In genomic region chr7:25567430-25567829, GRCh38 we compare ENCODE assay signal across 14 cellular contexts.
DNase-seq lines count a peak whose midpoint lies in the region; ATAC-seq, FAIRE-seq and TF ChIP-seq lines count a peak whose summit lies in the region.
"Had no signal": no experiment of that assay in that cellular context is flagged by ENCODE, and none has a peak within 500 bp of the region (broad histone marks: within the 10 kb centered on the region; RNA-seq: fewer than 3 reads in every experiment).

No MANE protein-coding gene starts in this region.

- intact Hi-C loops in transverse colon (cut with DNase I; ENCODE audit: low total_unique reads) (no loop called here), pancreas (cut with DNase I) (loop anchor here in 1 of 3 donors (10.0 kb wide), 1 partner anchor 303 kb away; no protein-coding TSS in a partner anchor), testis (cut with DNase I; ENCODE audit: low total_unique reads) (loop anchor here (5.0 kb wide), 2 partner anchors 175 to 285 kb away; no protein-coding TSS in a partner anchor)

- no peak for TF ChIP-seq CTCF in VCaP (conservative IDR thresholded peaks at IDR 0.05)
- no peak for TF ChIP-seq CTCF in transverse colon (IDR thresholded peaks at IDR 0.05)
- TF ChIP-seq CTCF in pancreas (IDR thresholded peaks at IDR 0.05): no peak
- no peak for TF ChIP-seq CTCF in testis (IDR thresholded peaks at IDR 0.05)

- no peak for TF ChIP-seq EP300 in transverse colon (IDR thresholded peaks at IDR 0.05; ENCODE audit: low read depth)

- H3K27me3 ChIP-seq in transverse colon: no peaks in the 10 kb centered on the region
- no peaks in the 10 kb centered on the region for H3K27me3 ChIP-seq in pancreas
- H3K27me3 ChIP-seq in testis: no peaks in the 10 kb centered on the region

- in situ Hi-C loops in transverse colon (cut with MboI; ENCODE audit: low pct_ligation_motif_present in 1 of 4, low pct_unique_long_range_greater_than_20kb in 1 of 4, low sequenced_read_pairs in 3 of 4): loop anchor here in 3 of 4 donors (10.0 kb wide), 2 partner anchors 277 to 313 kb away; no protein-coding TSS in a partner anchor

- H3K4me3 ChIP-seq in transverse colon (no peak overlapping the region), pancreas (no peak overlapping the region), testis (no peak overlapping the region)
- H3K4me3 ChIP-seq: GM12878, GM23248 had no signal

- no peaks in the 10 kb centered on the region for H3K9me3 ChIP-seq in transverse colon
- no peaks in the 10 kb centered on the region for H3K9me3 ChIP-seq in pancreas
- no peaks in the 10 kb centered on the region for H3K9me3 ChIP-seq in testis
- H3K9me3 ChIP-seq: Caco-2 had no signal

- H3K4me1 ChIP-seq in transverse colon: peaks cover 0 to 19% (median 4%) of the 10 kb centered on the region in 4 donors
- no peaks in the 10 kb centered on the region for H3K4me1 ChIP-seq in pancreas
- no peaks in the 10 kb centered on the region for H3K4me1 ChIP-seq in testis
- H3K4me1 ChIP-seq: Caco-2 had no signal

- FAIRE-seq in pancreas (lab: Jason Lieb, UNC): no peak
- FAIRE-seq: A204.1, GM12878, GM18507 had no signal

- no peak for ATAC-seq in pancreas
- ATAC-seq: CD8-positive, alpha-beta T cell; GM12878 had no signal

- H3K27ac ChIP-seq in VCaP (peak overlapping the region; percentile 98; the same call in 1 of the 2 replicates), transverse colon (peak overlapping the region in 3 of 4 donors; percentile 66 to 72 (median 70)), pancreas (no peak overlapping the region), testis (no peak overlapping the region)
- H3K27ac ChIP-seq: GM23248 had no signal

- DNase-seq in ELR (ENCODE audit: low read depth) (peak; percentile 2), NCI-H1417 treated with DMSO at 0.1 percent for 48 hours (lab: John Stamatoyannopoulos, UW) (peak; percentile 20), transverse colon (no peak), pancreas (no peak), testis (no peak)
- no peak for DNase-seq in activated CD8-positive, alpha-beta memory T cell treated with anti-CD3 and anti-CD28 coated beads for 24 hours
- DNase-seq: Caco-2; CD8-positive, alpha-beta T cell; GM23248; H7 had no signal

- H3K36me3 ChIP-seq in transverse colon: no peaks in the 10 kb centered on the region
- no peaks in the 10 kb centered on the region for H3K36me3 ChIP-seq in pancreas
- H3K36me3 ChIP-seq in testis (ENCODE audit: low read depth, missing control alignments): no peaks in the 10 kb centered on the region

- WGBS in transverse colon (ENCODE audit: low coverage in 1 of 2), 2 donors: 76 to 90% methylated on average over 6 to 7 of the region's 7 CpGs
- 84 to 89% methylated on average over 7 of the region's 7 CpGs for WGBS in pancreas, 2 donors
- WGBS in testis, 2 donors: 90 to 96% methylated on average over 7 of the region's 7 CpGs

- TF ChIP-seq POLR2A in transverse colon (IDR thresholded peaks at IDR 0.05) (no peak), testis (IDR thresholded peaks at IDR 0.05) (no peak)

Comparison
In these comparisons a context has a peak if more than half of its experiments do, and no peak if none do; other contexts are left out.
1. DNase-seq: peak in ELR (single experiment) and NCI-H1417 treated with DMSO at 0.1 percent for 48 hours (single experiment); none in transverse colon (single experiment), activated CD8-positive, alpha-beta memory T cell treated with anti-CD3 and anti-CD28 coated beads for 24 hours (single experiment), pancreas (0 of 6) and testis (single experiment).
2. H3K27ac ChIP-seq: peak in VCaP (single experiment) and transverse colon (3 of 4); none in pancreas (0 of 4) and testis (0 of 2).